ENCODE assay signal across 1 cellular context in genomic region chr3:124829819-124830554, GRCh38.
TF ChIP-seq lines count a peak whose summit lies in the region.

No MANE protein-coding gene starts in this region.

TF ChIP-seq in WTC11, 78 proteins besides CTCF, POLR2A, EP300 and RAD21 (continued from another document):
- TF ChIP-seq ZNF532 (CRISPR knock-in tag; IDR thresholded peaks at IDR 0.05; ENCODE audit: borderline replicate concordance) (no peak), ATF3 (CRISPR knock-in tag; conservative IDR thresholded peaks at IDR 0.05) (no peak), ZSCAN18 (CRISPR knock-in tag; IDR thresholded peaks at IDR 0.05) (no peak)
